ENCODE assay signal across 10 cellular contexts in the genomic region with DNA sequence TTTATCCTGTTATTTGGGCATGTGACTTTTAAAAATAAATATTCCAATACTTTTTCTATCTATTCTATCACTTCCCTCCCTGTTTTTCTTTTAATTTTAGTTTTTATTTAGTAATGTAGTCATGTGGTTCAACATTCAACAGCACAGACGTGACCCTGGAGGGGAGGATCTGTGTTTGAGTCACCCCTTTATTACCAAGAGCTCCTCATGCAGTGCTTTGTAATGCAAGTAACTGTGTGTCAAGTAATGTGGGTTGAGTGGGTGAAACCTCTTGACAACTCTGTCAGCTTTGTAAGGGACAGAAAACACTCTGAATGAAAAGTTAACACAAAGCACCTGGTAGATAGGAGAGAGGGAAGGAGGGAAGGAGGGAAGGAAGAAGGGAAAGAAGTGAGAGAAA.
DNase-seq lines count a peak whose midpoint lies in the region; ATAC-seq, FAIRE-seq and TF ChIP-seq lines count a peak whose summit lies in the region.
"Had no signal": no experiment of that assay in that cellular context is flagged by ENCODE, and none has a peak within 500 bp of the region (broad histone marks: within the 10 kb centered on the region; RNA-seq: fewer than 3 reads in every experiment).

No MANE protein-coding gene starts in this region.

- peaks cover 37% of the 10 kb centered on the region for H3K4me1 ChIP-seq in keratinocyte (ENCODE audit: control insufficient read depth, extremely low read depth, insufficient read depth, low read length)
- H3K4me1 ChIP-seq: body of pancreas had no signal

- POLR2A ChIA-PET in RWPE1 (lab: Yijun Ruan, JAX; ENCODE audit: low non-redundant PET) = no interaction called here

- H3K4me2 ChIP-seq in keratinocyte (ENCODE audit: control insufficient read depth, extremely low read depth, insufficient read depth, low read depth, low read length) = peak overlapping the region; percentile 17

- no peak for TF ChIP-seq POLR2A in H54 (IDR thresholded peaks at IDR 0.05; ENCODE audit: low read depth, low read length)

- peak; percentile 39 for ATAC-seq in GM18502 (IDR thresholded peaks at IDR 0.05; ENCODE audit: poor library complexity, unreplicated experiment)

- peak; percentile 84 for FAIRE-seq in H54 (lab: Jason Lieb, UNC)
- FAIRE-seq in keratinocyte (lab: Jason Lieb, UNC) = no peak

- TF ChIP-seq CTCF in RWPE1 (conservative IDR thresholded peaks at IDR 0.05; ENCODE audit: low read depth) (no peak), keratinocyte (optimal IDR thresholded peaks at IDR 0.05 in 1 of 3, IDR thresholded peaks at IDR 0.05 in 1 of 3, conservative IDR thresholded peaks at IDR 0.05 in 1 of 3; ENCODE audit: extremely low read depth in 1 of 3, insufficient read depth in 2 of 3, low read length in 3 of 3) (no peak)

- DNase-seq in H54 (ENCODE audit: insufficient read length, low spot score) (no peak), RWPE1 (ENCODE audit: low spot score) (peak; percentile 21), keratinocyte (ENCODE audit: low read depth, low spot score) (no peak), NCI-H146 (lab: John Stamatoyannopoulos, UW) (no peak), HK-2 (ENCODE audit: unreplicated experiment) (no peak), NOMO-1 treated with DMSO at 0.1 percent for 48 hours (lab: John Stamatoyannopoulos, UW; ENCODE audit: unreplicated experiment) (no peak), medulla oblongata (ENCODE audit: extremely low spot score) (no peak)
- DNase-seq: naive B cell had no signal

- H4K20me1 ChIP-seq in keratinocyte (ENCODE audit: control insufficient read depth, extremely low read depth, insufficient read depth, low read length) = no peaks in the 10 kb centered on the region

- H3K27ac ChIP-seq in RWPE1 (no peak overlapping the region), keratinocyte (ENCODE audit: control insufficient read depth, insufficient read depth, low read length) (peak overlapping the region; percentile 58)
- H3K27ac ChIP-seq: body of pancreas had no signal

- no peak overlapping the region for H3K4me3 ChIP-seq in keratinocyte (ENCODE audit: control insufficient read depth in 2 of 3, extremely low read depth in 1 of 3, insufficient read depth in 2 of 3, low read depth in 1 of 3, low read length in 3 of 3)
- H3K4me3 ChIP-seq: body of pancreas had no signal

- H3K36me3 ChIP-seq in keratinocyte (ENCODE audit: control insufficient read depth in 2 of 2, extremely low read depth in 1 of 2, insufficient read depth in 2 of 2, low read length in 2 of 2) = no peaks in the 10 kb centered on the region

- CTCF ChIA-PET in RWPE1 (lab: Yijun Ruan, JAX) = interaction anchor here (0.6 to 3.8 kb wide), 7 partner anchors 33 to 755 kb away, joined by 3 to 50 read pairs (median 10); a partner anchor contains a TSS

- no peaks in the 10 kb centered on the region for H3K9me1 ChIP-seq in keratinocyte (ENCODE audit: control insufficient read depth, extremely low read depth, insufficient read depth, low read length)

- H3K9ac ChIP-seq in keratinocyte (ENCODE audit: control insufficient read depth, extremely low read depth, insufficient read depth, low read length) = no peak overlapping the region

- H3K79me2 ChIP-seq in keratinocyte (ENCODE audit: control insufficient read depth, insufficient read depth, low read length) = peaks cover 20% of the 10 kb centered on the region

- dilution Hi-C loops in keratinocyte (cut with MboI; ENCODE audit: extremely low pct_ligation_motif_present, low sequenced_read_pairs) = no loop called here

- no peaks in the 10 kb centered on the region for H3K27me3 ChIP-seq in keratinocyte (ENCODE audit: control insufficient read depth, extremely low read depth, insufficient read depth, low read length)
- H3K27me3 ChIP-seq: body of pancreas had no signal

- no peaks in the 10 kb centered on the region for H3K9me3 ChIP-seq in keratinocyte (ENCODE audit: control insufficient read depth, low read depth, low read length)
- H3K9me3 ChIP-seq: body of pancreas had no signal

- H2AFZ ChIP-seq in keratinocyte (ENCODE audit: control insufficient read depth, low read length) = no peak overlapping the region
